1 cellular context compared by ENCODE assay signal in the genomic region with DNA sequence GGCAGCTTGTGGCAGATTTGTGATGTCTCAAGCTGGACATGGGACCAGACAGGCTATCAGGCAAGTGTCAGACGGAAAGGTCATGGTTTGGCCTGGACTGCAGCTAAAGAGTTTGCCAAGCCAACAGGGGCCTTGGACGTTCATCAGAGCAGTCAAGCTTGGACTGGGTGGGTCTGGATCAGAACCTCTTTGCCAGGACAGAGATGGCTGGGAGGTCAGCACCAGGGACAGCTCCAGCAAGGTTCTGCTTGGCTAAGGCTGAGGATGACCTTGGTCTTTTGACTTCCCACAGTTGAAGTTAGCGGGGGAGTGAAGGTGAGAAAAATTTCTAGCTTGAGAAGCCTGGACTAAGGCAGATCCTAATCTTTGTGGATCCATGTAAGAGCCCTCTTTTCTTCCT.
TF ChIP-seq lines count a peak whose summit lies in the region.

No MANE protein-coding gene starts in this region.

TF ChIP-seq in HepG2, 621 proteins besides CTCF, POLR2A, EP300 and RAD21 (continued from another document):
- no peak for TF ChIP-seq E2F2 (CRISPR knock-in tag; IDR thresholded peaks at IDR 0.05; ENCODE audit: borderline replicate concordance)
- no peak for TF ChIP-seq FLYWCH1 (CRISPR knock-in tag; IDR thresholded peaks at IDR 0.05)
- no peak for TF ChIP-seq KAT8 (CRISPR knock-in tag; IDR thresholded peaks at IDR 0.05)
- TF ChIP-seq, protein P1, sequence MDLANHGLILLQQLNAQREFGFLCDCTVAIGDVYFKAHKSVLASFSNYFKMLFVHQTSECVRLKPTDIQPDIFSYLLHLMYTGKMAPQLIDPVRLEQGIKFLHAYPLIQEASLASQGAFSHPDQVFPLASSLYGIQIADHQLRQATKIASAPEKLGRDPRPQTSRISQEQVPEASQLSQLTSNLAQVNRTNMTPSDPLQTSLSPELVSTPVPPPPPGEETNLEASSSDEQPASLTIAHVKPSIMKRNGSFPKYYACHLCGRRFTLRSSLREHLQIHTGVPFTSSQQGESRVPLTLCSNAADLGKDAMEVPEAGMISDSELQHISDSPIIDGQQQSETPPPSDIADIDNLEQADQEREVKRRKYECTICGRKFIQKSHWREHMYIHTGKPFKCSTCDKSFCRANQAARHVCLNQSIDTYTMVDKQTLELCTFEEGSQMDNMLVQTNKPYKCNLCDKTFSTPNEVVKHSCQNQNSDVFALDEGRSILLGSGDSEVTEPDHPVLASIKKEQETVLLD (CRISPR knock-in tag; IDR thresholded peaks at IDR 0.05; ENCODE audit: low read depth) = no peak
- peak; percentile 82; the same call in 1 of the 2 replicates for TF ChIP-seq WIZ (CRISPR knock-in tag; IDR thresholded peaks at IDR 0.05)
- 0 out of 2 replicates have a peak, but pooled peaks have one; percentile 15 for TF ChIP-seq SAP130 (CRISPR knock-in tag; IDR thresholded peaks at IDR 0.05; ENCODE audit: low read depth)
